ENCODE assay signal across 15 cellular contexts in genomic region chrX:19599253-19599652, GRCh38.
"Had no signal": no experiment of that assay in that cellular context is flagged by ENCODE, and none has a peak within 500 bp of the region (broad histone marks: within the 10 kb centered on the region; RNA-seq: fewer than 3 reads in every experiment).

No MANE protein-coding gene starts in this region.

- H2AFZ ChIP-seq: parathyroid adenoma had no signal

- H3K9me3 ChIP-seq: adrenal gland, gastrocnemius medialis, thyroid gland had no signal

- H3K4me3 Mint-ChIP-seq: activated T-cell treated with anti-CD3 and anti-CD28 coated beads, Interleukin-2, amount 50 U/mL, for 4 hours had no signal

- H3K9me3 Mint-ChIP-seq: activated T-cell treated with anti-CD3 and anti-CD28 coated beads, Interleukin-2, amount 50 U/mL, for 4 hours had no signal

- H3K36me3 ChIP-seq: adrenal gland, gastrocnemius medialis, left ventricle myocardium inferior, thyroid gland had no signal

- H3K27ac ChIP-seq: adrenal gland, coronary artery, epithelial cell of prostate, gastrocnemius medialis, left ventricle myocardium inferior, parathyroid adenoma, thyroid gland had no signal

- H3K9ac ChIP-seq: parathyroid adenoma had no signal

- DNase-seq: activated CD4-positive, CD25-positive, alpha-beta regulatory T cell treated with anti-CD3 and anti-CD28 coated beads, Interleukin-2, amount 50 U/mL, for 72 hours; activated T-cell treated with anti-CD3 and anti-CD28 coated beads, Interleukin-2, amount 50 U/mL, for 4 hours; adrenal gland; caudate nucleus; effector CD4-positive, alpha-beta T cell; gastrocnemius medialis; kidney; left ventricle myocardium inferior; mesendoderm; stimulated activated CD4-positive, alpha-beta T cell treated with anti-CD3 and anti-CD28 coated beads, Interleukin-2, amount 100 ng/mL, for 48 hours; T-helper 9 cell; thyroid gland had no signal

- H3K79me2 ChIP-seq: parathyroid adenoma had no signal

- ATAC-seq: gastrocnemius medialis had no signal

- H3K4me3 ChIP-seq: adrenal gland, coronary artery, gastrocnemius medialis, left ventricle myocardium inferior, thyroid gland had no signal

- H3K4me1 ChIP-seq: adrenal gland had no signal

- H3K27me3 ChIP-seq: adrenal gland, gastrocnemius medialis, thyroid gland had no signal
